Comparison of ENCODE assay signal across 1 cellular context in the genomic region with DNA sequence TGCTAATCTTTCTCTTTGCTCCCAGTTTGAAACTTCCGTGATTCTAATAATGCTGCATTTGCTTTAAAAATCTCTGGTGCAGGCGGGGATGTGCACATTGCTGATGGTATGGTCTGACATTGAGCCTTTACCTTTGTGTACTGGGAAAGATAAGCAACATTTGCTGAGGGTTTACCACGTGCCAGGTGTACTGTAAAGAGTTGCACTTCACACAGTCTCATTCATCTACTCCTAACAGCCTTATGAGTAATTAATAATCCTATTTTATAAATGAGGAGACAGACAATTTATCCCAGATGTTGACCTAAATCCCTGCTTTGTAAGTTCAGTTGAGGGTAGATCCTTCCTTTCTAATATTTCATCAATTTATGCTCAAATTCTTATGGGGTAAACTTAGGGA.
TF ChIP-seq lines count a peak whose summit lies in the region.

No MANE protein-coding gene starts in this region.

TF ChIP-seq in HepG2, 621 proteins besides CTCF, POLR2A, EP300 and RAD21:
- TF ChIP-seq KMT2A (CRISPR knock-in tag; IDR thresholded peaks at IDR 0.05) (no peak), ARNTL (CRISPR knock-in tag; IDR thresholded peaks at IDR 0.05) (no peak), BRD4 (CRISPR knock-in tag; IDR thresholded peaks at IDR 0.05) (no peak), ZNF552 (CRISPR knock-in tag; IDR thresholded peaks at IDR 0.05; ENCODE audit: borderline replicate concordance) (no peak), ZBTB14 (CRISPR knock-in tag; IDR thresholded peaks at IDR 0.05) (no peak)
